11 cellular contexts compared by ENCODE assay signal in genomic region chr10:125062244-125063208, GRCh38.
DNase-seq lines count a peak whose midpoint lies in the region; ATAC-seq and TF ChIP-seq lines count a peak whose summit lies in the region.
"Had no signal": no experiment of that assay in that cellular context is flagged by ENCODE, and none has a peak within 500 bp of the region (broad histone marks: within the 10 kb centered on the region; RNA-seq: fewer than 3 reads in every experiment).

No MANE protein-coding gene starts in this region.

- no peak for TF ChIP-seq POLR2A in transverse colon (IDR thresholded peaks at IDR 0.05)

- no peaks in the 10 kb centered on the region for H3K79me2 ChIP-seq in OCI-LY3 (ENCODE audit: low read length)

- no peaks in the 10 kb centered on the region for H3K9me3 ChIP-seq in OCI-LY3 (ENCODE audit: insufficient read depth, low read length)
- no peaks in the 10 kb centered on the region for H3K9me3 ChIP-seq in muscle layer of colon (ENCODE audit: low read length)
- no peaks in the 10 kb centered on the region for H3K9me3 ChIP-seq in transverse colon
- H3K9me3 ChIP-seq: left lung had no signal

- peaks cover 83% of the 10 kb centered on the region for H3K27me3 ChIP-seq in OCI-LY3 (ENCODE audit: low read depth, low read length)
- H3K27me3 ChIP-seq in muscle layer of colon (ENCODE audit: control insufficient read depth in 1 of 2, insufficient read depth in 2 of 2, low read length in 2 of 2) = no peaks in the 10 kb centered on the region
- no peaks in the 10 kb centered on the region for H3K27me3 ChIP-seq in transverse colon
- H3K27me3 ChIP-seq: left lung had no signal

- 71 to 80% methylated on average over 21 to 26 of the region's 26 CpGs for WGBS in transverse colon (ENCODE audit: low coverage in 1 of 2), 2 donors

- intact Hi-C loops in transverse colon (cut with DNase I; ENCODE audit: low total_unique reads) = loop anchor here (10.0 kb wide), 1 partner anchor 52 kb away; no protein-coding TSS in a partner anchor

- no peak for TF ChIP-seq CTCF in OCI-LY3 (IDR thresholded peaks at IDR 0.05; ENCODE audit: low read depth, low read length)
- no peak for TF ChIP-seq CTCF in transverse colon (IDR thresholded peaks at IDR 0.05)

- no peak overlapping the region for H3K4me3 Mint-ChIP-seq in effector memory CD8-positive, alpha-beta T cell

- no peak overlapping the region for H3K4me3 ChIP-seq in OCI-LY3 (ENCODE audit: low read length)
- no peak overlapping the region for H3K4me3 ChIP-seq in muscle layer of colon (ENCODE audit: low read depth in 1 of 2, low read length in 2 of 2)
- H3K4me3 ChIP-seq in transverse colon = no peak overlapping the region
- H3K4me3 ChIP-seq: left lung had no signal

- H3K27me3 Mint-ChIP-seq in effector memory CD8-positive, alpha-beta T cell = peaks cover 0 to 43% of the 10 kb centered on the region in 2 donors

- no peak for ATAC-seq in effector memory CD8-positive, alpha-beta T cell (replicated peaks)
- no peak for ATAC-seq in HG02642 (IDR thresholded peaks at IDR 0.05; ENCODE audit: poor library complexity, unreplicated experiment)
- ATAC-seq in GM19035 (IDR thresholded peaks at IDR 0.05; ENCODE audit: unreplicated experiment) = no peak
- ATAC-seq: left lung had no signal

- 0 out of 2 replicates have a peak overlapping the region, but pooled peaks have one; percentile 5 for H3K4me2 ChIP-seq in OCI-LY3 (ENCODE audit: low read length)

- H3K4me1 Mint-ChIP-seq in effector memory CD8-positive, alpha-beta T cell (ENCODE audit: low read depth in 2 of 2) = peaks cover 18 to 25% of the 10 kb centered on the region in 2 donors

- H3K9ac ChIP-seq in OCI-LY3 (ENCODE audit: low read length) = no peak overlapping the region
- no peak overlapping the region for H3K9ac ChIP-seq in muscle layer of colon (ENCODE audit: low read length)

- no peak for DNase-seq in effector memory CD8-positive, alpha-beta T cell
- no peak for DNase-seq in transverse colon
- no peak for DNase-seq in NCI-H1694 (lab: John Stamatoyannopoulos, UW)
- DNase-seq in activated CD4-positive, alpha-beta T cell treated with anti-CD3 and anti-CD28 coated beads for 4 hours = no peak
- DNase-seq: KG1, left lung, NCI-H748 treated with DMSO at 0.1 percent for 48 hours had no signal

- peak overlapping the region; percentile 68 for H3K27ac Mint-ChIP-seq in effector memory CD8-positive, alpha-beta T cell

- H4K20me1 ChIP-seq in OCI-LY3 (ENCODE audit: insufficient read depth, low read length) = peaks cover 80% of the 10 kb centered on the region

- no peaks in the 10 kb centered on the region for H3K36me3 Mint-ChIP-seq in effector memory CD8-positive, alpha-beta T cell (ENCODE audit: insufficient read depth)

- no peaks in the 10 kb centered on the region for H3K9me3 Mint-ChIP-seq in effector memory CD8-positive, alpha-beta T cell

- H3K4me1 ChIP-seq in OCI-LY3 (ENCODE audit: low read length) = peaks cover 23% of the 10 kb centered on the region
- H3K4me1 ChIP-seq in muscle layer of colon (ENCODE audit: insufficient read depth, low read length) = peaks cover 85% of the 10 kb centered on the region
- H3K4me1 ChIP-seq in transverse colon = peaks cover 70 to 84% (median 76%) of the 10 kb centered on the region in 4 donors

- no peak for TF ChIP-seq EP300 in transverse colon (IDR thresholded peaks at IDR 0.05; ENCODE audit: low read depth)

- in situ Hi-C loops in transverse colon (cut with MboI; ENCODE audit: low pct_ligation_motif_present in 1 of 4, low pct_unique_long_range_greater_than_20kb in 1 of 4, low sequenced_read_pairs in 3 of 4) = loop anchor here in 1 of 4 donors (25.0 kb wide), 1 partner anchor 100 kb away; the partner anchor contains the start of gene CTBP2

- H2AFZ ChIP-seq in OCI-LY3 (ENCODE audit: low read depth, low read length) = no peak overlapping the region

- H3K27ac ChIP-seq in OCI-LY3 (ENCODE audit: low read length) = no peak overlapping the region
- H3K27ac ChIP-seq in muscle layer of colon (ENCODE audit: low read depth, low read length) = peak overlapping the region; percentile 22
- H3K27ac ChIP-seq in transverse colon = peak overlapping the region; percentile 72 to 91 (median 84)

- no peaks in the 10 kb centered on the region for H3K36me3 ChIP-seq in OCI-LY3 (replicated peaks; ENCODE audit: low read depth, low read length)
- no peaks in the 10 kb centered on the region for H3K36me3 ChIP-seq in muscle layer of colon (ENCODE audit: insufficient read depth, low read length)
- no peaks in the 10 kb centered on the region for H3K36me3 ChIP-seq in transverse colon
- H3K36me3 ChIP-seq: left lung had no signal
